ENCODE assay signal across 24 cellular contexts in genomic region chr9:104976196-104976595, GRCh38. TPM values are rescaled to one million over a fixed set of nuclear protein-coding genes. Genes with fewer than 3 reads are reported as not detected.
DNase-seq lines count a peak whose midpoint lies in the region; ATAC-seq, FAIRE-seq and TF ChIP-seq lines count a peak whose summit lies in the region.
"Had no signal": no experiment of that assay in that cellular context is flagged by ENCODE, and none has a peak within 500 bp of the region (broad histone marks: within the 10 kb centered on the region; RNA-seq: fewer than 3 reads in every experiment).

No MANE protein-coding gene starts in this region.

- in situ Hi-C loops in gastrocnemius medialis (cut with MboI; ENCODE audit: low sequenced_read_pairs in 4 of 4), result loop anchor here in 1 of 4 donors (25.0 kb wide), 1 partner anchor 114 kb away; no protein-coding TSS in a partner anchor

- H3K9me3 ChIP-seq in gastrocnemius medialis, result no peaks in the 10 kb centered on the region

- no peaks in the 10 kb centered on the region for H3K27me3 ChIP-seq in gastrocnemius medialis
- H3K27me3 ChIP-seq: BLaER1 had no signal

- intact Hi-C loops in gastrocnemius medialis (cut with DNase I; ENCODE audit: low total_unique reads), result no loop called here

- H3K9me3 Mint-ChIP-seq in immature natural killer cell, result no peaks in the 10 kb centered on the region
- H3K9me3 Mint-ChIP-seq: CD14-positive monocyte; CD4-positive, alpha-beta T cell; CD8-positive, alpha-beta memory T cell had no signal

- DNase-seq in LNCaP clone FGC (ENCODE audit: low read depth) (peak; percentile 86), gastrocnemius medialis (no peak), immature natural killer cell (no peak), cortex of kidney (lab: John Stamatoyannopoulos, UW) (no peak)
- DNase-seq: CD4-positive, alpha-beta T cell; CD8-positive, alpha-beta memory T cell; DMS 273 treated with DMSO at 0.1 percent for 48 hours; DMS79; EL; GDM1; GM23248; H7; HCEC 1CT had no signal

- H3K27ac Mint-ChIP-seq in immature natural killer cell, result no peak overlapping the region
- H3K27ac Mint-ChIP-seq: B cell; CD4-positive, alpha-beta T cell had no signal

- H3K4me3 ChIP-seq in LNCaP clone FGC (ENCODE audit: low read depth, low read length) (no peak overlapping the region), gastrocnemius medialis (no peak overlapping the region)
- H3K4me3 ChIP-seq: BLaER1, GM12878, GM23248 had no signal

- FAIRE-seq in islet of Langerhans (lab: Jason Lieb, UNC), result peak; percentile 94
- FAIRE-seq: A204.1, D721Med, GM12878, GM19239, H1 had no signal

- H3K36me3 Mint-ChIP-seq in immature natural killer cell, result no peaks in the 10 kb centered on the region
- H3K36me3 Mint-ChIP-seq: CD14-positive monocyte had no signal

- TF ChIP-seq CTCF in C4-2B (conservative IDR thresholded peaks at IDR 0.05) (no peak), LNCaP clone FGC (IDR thresholded peaks at IDR 0.05; ENCODE audit: control insufficient read depth, extremely low read depth, insufficient read depth) (no peak), gastrocnemius medialis (IDR thresholded peaks at IDR 0.05 in 4 of 5, conservative IDR thresholded peaks at IDR 0.05 in 1 of 5) (no peak)

- TF ChIP-seq POLR2A in gastrocnemius medialis (IDR thresholded peaks at IDR 0.05), result no peak

- peaks cover 3 to 28% of the 10 kb centered on the region in 2 donors for H3K4me1 ChIP-seq in gastrocnemius medialis

- H3K36me3 ChIP-seq in gastrocnemius medialis, result no peaks in the 10 kb centered on the region
- H3K36me3 ChIP-seq: BLaER1 had no signal

- no peaks in the 10 kb centered on the region for H3K4me1 Mint-ChIP-seq in immature natural killer cell
- H3K4me1 Mint-ChIP-seq: B cell had no signal

- no peak for ATAC-seq in gastrocnemius medialis
- ATAC-seq in HG03280 (IDR thresholded peaks at IDR 0.05; ENCODE audit: unreplicated experiment), result no peak
- ATAC-seq: GM12878 had no signal

- H3K4me3 Mint-ChIP-seq in immature natural killer cell, result no peak overlapping the region
- H3K4me3 Mint-ChIP-seq: B cell; CD14-positive monocyte; CD4-positive, alpha-beta T cell; CD8-positive, alpha-beta memory T cell had no signal

- peaks cover 2 to 12% (median 7%) of the 10 kb centered on the region in 3 donors for H3K27me3 Mint-ChIP-seq in immature natural killer cell (ENCODE audit: low read depth in 3 of 3)

- H3K27ac ChIP-seq in C4-2B (peak overlapping the region; percentile 43), gastrocnemius medialis (peak overlapping the region in 3 of 4 donors; percentile 43 to 54 (median 51))
- H3K27ac ChIP-seq: BLaER1, GM23248 had no signal

RNA-seq across cellular contexts. Expression of gene ABCA1, which starts 48.2 kb away (rescaled TPM):
- 10 to 100 TPM in 3 of 4 donors, 1 to 10 TPM in 1; 4.9 to 23.8 (median 21.5) TPM for total RNA-seq in gastrocnemius medialis
- polyA plus RNA-seq in immature natural killer cell, result under 1 TPM in 2 of 3 donors, not detected in 1; 0.09 to 0.10 TPM
- polyA plus RNA-seq: CD8-positive, alpha-beta memory T cell had no signal
